22 cellular contexts compared by ENCODE assay signal in genomic region chr2:132721938-132722337, GRCh38. TPM values are rescaled to one million over a fixed set of nuclear protein-coding genes. Genes with fewer than 3 reads are reported as not detected.
DNase-seq lines count a peak whose midpoint lies in the region; ATAC-seq, FAIRE-seq and TF ChIP-seq lines count a peak whose summit lies in the region.
"Had no signal": no experiment of that assay in that cellular context is flagged by ENCODE, and none has a peak within 500 bp of the region (broad histone marks: within the 10 kb centered on the region; RNA-seq: fewer than 3 reads in every experiment).

No MANE protein-coding gene starts in this region.

- H3K4me3 ChIP-seq in HepG2 (replicated peaks in 1 of 3; ENCODE audit: insufficient read depth in 1 of 3, low read depth in 2 of 3, low read length in 3 of 3) (no peak overlapping the region), right lobe of liver (no peak overlapping the region), sigmoid colon (no peak overlapping the region)
- H3K4me3 ChIP-seq: HAP-1 had no signal

- FAIRE-seq in HepG2 (lab: Jason Lieb, UNC), result no peak
- FAIRE-seq: GM12892, GM18507 had no signal

- H3K9ac ChIP-seq in HepG2 (ENCODE audit: insufficient read depth, low read depth, low read length), result no peak overlapping the region

- H3K4me1 ChIP-seq in HepG2 (ENCODE audit: insufficient read depth, low read length) (no peaks in the 10 kb centered on the region), right lobe of liver (no peaks in the 10 kb centered on the region), sigmoid colon (no peaks in the 10 kb centered on the region)
- H3K4me1 ChIP-seq: BE2C, HAP-1 had no signal

- H3K9me3 ChIP-seq in HepG2 (ENCODE audit: low read length) (0 out of 2 replicates have a peak, but pooled peaks cover 9% of the 10 kb centered on the region), right lobe of liver (no peaks in the 10 kb centered on the region), sigmoid colon (no peaks in the 10 kb centered on the region)
- H3K9me3 ChIP-seq: BE2C, HAP-1 had no signal

- H4K20me1 ChIP-seq in HepG2 (ENCODE audit: insufficient read depth, low read length), result no peaks in the 10 kb centered on the region

- in situ Hi-C loops in HepG2 (cut with HindIII; ENCODE audit: extremely low pct_ligation_motif_present, low pct_unique_long_range_greater_than_20kb), result no loop called here

- H3K27ac ChIP-seq in HepG2 (ENCODE audit: extremely low read length, insufficient read depth, low read length) (no peak overlapping the region), right lobe of liver (no peak overlapping the region), sigmoid colon (no peak overlapping the region)

- no peak for ATAC-seq in HepG2
- ATAC-seq in right lobe of liver, result no peak
- ATAC-seq in GM21423 (IDR thresholded peaks at IDR 0.05; ENCODE audit: unreplicated experiment), result no peak

- 90% methylated on average over 2 of the region's 2 CpGs for WGBS in HepG2 (ENCODE audit: low lambda C conversion rate)
- 100% methylated on average over 1 of the region's 2 CpGs for WGBS in right lobe of liver (ENCODE audit: insufficient coverage, low coverage, low lambda C conversion rate, missing lambda C conversion rate)
- WGBS in sigmoid colon, 2 donors, result 96 to 97% methylated on average over 2 of the region's 2 CpGs

- H3K36me3 ChIP-seq in HepG2 (replicated peaks in 1 of 2; ENCODE audit: control insufficient read depth in 1 of 2, insufficient read depth in 2 of 2, low read length in 2 of 2), result no peaks in the 10 kb centered on the region
- H3K36me3 ChIP-seq in right lobe of liver, result no peaks in the 10 kb centered on the region
- H3K36me3 ChIP-seq in sigmoid colon, result no peaks in the 10 kb centered on the region
- H3K36me3 ChIP-seq: BE2C, HAP-1 had no signal

- CTCF ChIA-PET in HepG2 (lab: Yijun Ruan, JAX; ENCODE audit: low intra/inter-chr PET ratio, low total read pairs), result no interaction called here

- H3K27me3 ChIP-seq in HepG2 (ENCODE audit: control insufficient read depth in 1 of 2, insufficient read depth in 2 of 2, low read length in 2 of 2), result no peaks in the 10 kb centered on the region
- no peaks in the 10 kb centered on the region for H3K27me3 ChIP-seq in right lobe of liver
- no peaks in the 10 kb centered on the region for H3K27me3 ChIP-seq in sigmoid colon
- H3K27me3 ChIP-seq: BE2C had no signal

- POLR2A ChIA-PET in HepG2 (lab: Yijun Ruan, JAX), result no interaction called here

- no peak overlapping the region for H2AFZ ChIP-seq in HepG2 (ENCODE audit: low read length)

- TF ChIP-seq RAD21 in HepG2 (CRISPR knock-in tag; IDR thresholded peaks at IDR 0.05), result no peak

- TF ChIP-seq CTCF in HepG2 (CRISPR knock-in tag; IDR thresholded peaks at IDR 0.05) (no peak), right lobe of liver (IDR thresholded peaks at IDR 0.05) (no peak), sigmoid colon (IDR thresholded peaks at IDR 0.05) (no peak)

- DNase-seq in HepG2 (ENCODE audit: low spot score) (no peak), right lobe of liver (no peak), M059J (ENCODE audit: low read depth) (peak; percentile 31), amniotic epithelial cell (ENCODE audit: low read depth) (peak; percentile 12), iris pigment epithelial cell (ENCODE audit: low read depth) (peak; percentile 3), sigmoid colon (no peak), NAMALWA (ENCODE audit: low spot score) (no peak)
- DNase-seq: ACHN; BE2C; C1 segment of cervical spinal cord; CD4-positive, CD25-positive, alpha-beta regulatory T cell; CD8-positive, alpha-beta memory T cell; COR-L47; DMS 273 treated with DMSO at 0.1 percent for 48 hours; DMS53; DND-41; GDM1; GOT3 had no signal

- intact Hi-C loops in HepG2 (cut with micrococcal nuclease; ENCODE audit: unreplicated experiment), result no loop called here
- intact Hi-C loops in right lobe of liver (cut with DNase I), result no loop called here
- intact Hi-C loops in sigmoid colon (cut with DNase I), result no loop called here

- no TSS peak for BruUV-seq in HepG2 (replicated peaks; lab: Mats Ljungman, UMichigan)

- TF ChIP-seq EP300 in HepG2 (IDR thresholded peaks at IDR 0.05; ENCODE audit: low read depth in 2 of 2, low read length in 2 of 2) (no peak), HepG2 (CRISPR knock-in tag; IDR thresholded peaks at IDR 0.05; ENCODE audit: borderline replicate concordance) (no peak), sigmoid colon (IDR thresholded peaks at IDR 0.05) (no peak)

- no peaks in the 10 kb centered on the region for H3K79me2 ChIP-seq in HepG2 (ENCODE audit: insufficient read depth, low read length)

- H3K4me2 ChIP-seq in HepG2 (ENCODE audit: low read depth, low read length), result no peak overlapping the region

- TF ChIP-seq POLR2A in HepG2 (IDR thresholded peaks at IDR 0.05; ENCODE audit: insufficient read depth in 1 of 2, low read depth in 2 of 2, low read length in 2 of 2) (no peak), right lobe of liver (IDR thresholded peaks at IDR 0.05) (no peak), sigmoid colon (IDR thresholded peaks at IDR 0.05) (no peak)

TF ChIP-seq in HepG2, 621 proteins besides CTCF, POLR2A, EP300 and RAD21:
- TF ChIP-seq CEBPB (IDR thresholded peaks at IDR 0.05; ENCODE audit: borderline replicate concordance, low read depth, low read length) (peak; percentile 57; the same call in 1 of the 2 replicates), NR3C1 (CRISPR knock-in tag; IDR thresholded peaks at IDR 0.05) (no peak)

RNA-seq across cellular contexts. Expression of gene LYPD1, which starts 51.9 kb away (rescaled TPM):
- total RNA-seq in HepG2 (2016; rRNA removed; fragmentation: Illumina TruSeq; extraction: Trizol) (not detected in 2 replicates), right lobe of liver (1 to 10 TPM in 1 of 6 experiments, under 1 TPM in 4, not detected in 1; 0.27 to 1.5 (median 0.81) TPM), sigmoid colon (1 to 10 TPM in 3 of 4 donors, under 1 TPM in 1; 0.82 to 8.0 (median 3.0) TPM)
- not detected in 2 replicates for total RNA-seq in HepG2 (2016; cell fraction: cytosol; rRNA removed; fragmentation: Illumina TruSeq; extraction: Trizol; ENCODE audit: low read depth)
- total RNA-seq in HepG2 (2016; cell fraction: insoluble cytoplasmic fraction; rRNA removed; fragmentation: Illumina TruSeq; extraction: Trizol), result not detected in 2 replicates
- total RNA-seq in HepG2 (2016; cell fraction: membrane; rRNA removed; fragmentation: Illumina TruSeq; extraction: Trizol), result 0.10 TPM in 1 of 2 replicates, not detected in the other
- not detected in 2 replicates for total RNA-seq in HepG2 (2016; cell fraction: nucleus; rRNA removed; fragmentation: Illumina TruSeq; extraction: Trizol)
- polyA plus RNA-seq in HepG2 (2011; rRNA removed) (not detected in 2 replicates), sigmoid colon (1 to 10 TPM in 2 of 3 donors, not detected in 1; 1.7 to 2.4 TPM)
- 0.03 TPM in 1 of 2 replicates, not detected in the other for polyA plus RNA-seq in HepG2 (2011; cell fraction: cytosol; rRNA removed)
- polyA plus RNA-seq in HepG2 (2011; cell fraction: nucleus; rRNA removed), result not detected in 2 replicates
- polyA plus RNA-seq in HepG2 (2012), result not detected in 2 replicates
- not detected in 2 replicates for polyA plus RNA-seq in HepG2 (2016; cell fraction: cytosol; fragmentation: Illumina TruSeq; extraction: Trizol; ENCODE audit: low read depth)
- polyA plus RNA-seq in HepG2 (2016; cell fraction: insoluble cytoplasmic fraction; fragmentation: Illumina TruSeq; extraction: Trizol; ENCODE audit: low read depth), result not detected in 2 replicates
- not detected in 2 replicates for polyA plus RNA-seq in HepG2 (2016; cell fraction: membrane; fragmentation: Illumina TruSeq; extraction: Trizol; ENCODE audit: low read depth)
- not detected in 2 replicates for polyA plus RNA-seq in HepG2 (2016; cell fraction: nucleus; fragmentation: Illumina TruSeq; extraction: Trizol; ENCODE audit: insufficient read depth, low read depth)
- polyA minus RNA-seq in HepG2 (2011; rRNA and poly(A)+ RNA removed; ENCODE audit: low replicate concordance), result 0.54 TPM in 1 of 2 replicates, not detected in the other
- polyA minus RNA-seq in HepG2 (2011; cell fraction: cytosol; rRNA and poly(A)+ RNA removed), result not detected in 2 replicates
- polyA minus RNA-seq in HepG2 (2011; cell fraction: nucleus; rRNA and poly(A)+ RNA removed), result not detected in 2 replicates
- 145 and 146 TPM in 2 replicates for total RNA-seq in M059J (2014; rRNA removed; shearing (Covaris generic))
- total RNA-seq: CD4-positive, CD25-positive, alpha-beta regulatory T cell; CD8-positive, alpha-beta memory T cell had no signal
- polyA plus RNA-seq: CD4-positive, CD25-positive, alpha-beta regulatory T cell; CD8-positive, alpha-beta memory T cell had no signal

Comparison
In these comparisons a context has a peak if more than half of its experiments do, and no peak if none do; other contexts are left out.
1. DNase-seq: peak in M059J (single experiment), amniotic epithelial cell (single experiment) and iris pigment epithelial cell (single experiment); none in HepG2 (single experiment), right lobe of liver (0 of 3), sigmoid colon (single experiment) and NAMALWA (single experiment).
2. RNA of gene LYPD1, which starts 51.9 kb away (total RNA-seq): 145 to 146 TPM in M059J; 0.82 to 8.0 TPM in sigmoid colon, 0.27 to 1.5 TPM in right lobe of liver and 0.10 TPM in HepG2; every median in the first group is over 10 times any median in the second.